29 cellular contexts compared by ENCODE assay signal in genomic region chr16:31438414-31438813, GRCh38. TPM values are rescaled to one million over a fixed set of nuclear protein-coding genes. Genes with fewer than 3 reads are reported as not detected.
"Had no signal": no experiment of that assay in that cellular context is flagged by ENCODE, and none has a peak within 500 bp of the region (broad histone marks: within the 10 kb centered on the region; RNA-seq: fewer than 3 reads in every experiment).

No MANE protein-coding gene starts in this region.

- ATAC-seq: activated CD4-positive, CD25-positive, alpha-beta regulatory T cell treated with anti-CD3 and anti-CD28 coated beads, Interleukin-2, amount 50 U/mL, for 24 hours; foreskin keratinocyte; right cardiac atrium had no signal

- H3K27me3 Mint-ChIP-seq: activated naive CD8-positive, alpha-beta T cell treated with anti-CD3 and anti-CD28 coated beads, Interleukin-2, amount 10 ng/mL, durations not matched to agents 7 days and 5 days had no signal

- H3K79me2 ChIP-seq: parathyroid adenoma had no signal

- H3K4me3 ChIP-seq: ascending aorta, esophagus muscularis mucosa, neural progenitor cell, thoracic aorta had no signal

- H3K9me3 ChIP-seq: ascending aorta, esophagus muscularis mucosa, thoracic aorta had no signal

- H3K4me2 ChIP-seq: neural progenitor cell had no signal

- H2AFZ ChIP-seq: neural progenitor cell, parathyroid adenoma had no signal

- H3K4me1 ChIP-seq: ascending aorta, foreskin keratinocyte, neural progenitor cell, parathyroid adenoma had no signal

- H3K36me3 ChIP-seq: ascending aorta, neural progenitor cell, thoracic aorta had no signal

- H3K4me3 Mint-ChIP-seq: activated naive CD4-positive, alpha-beta T cell treated with anti-CD3 and anti-CD28 coated beads, Interleukin-2, amount 10 ng/mL, durations not matched to agents 7 days and 5 days; activated naive CD8-positive, alpha-beta T cell treated with anti-CD3 and anti-CD28 coated beads, Interleukin-2, amount 10 ng/mL, durations not matched to agents 7 days and 5 days; brain; dendritic cell treated with granulocyte-macrophage colony-stimulating factor and Interleukin-4, amounts not matched to agents 40 ng/mL and 50 ng/mL, for 4 days; mesothelial cell of epicardium; neural progenitor cell; stimulated activated naive CD8-positive, alpha-beta T cell treated with anti-CD3 and anti-CD28 coated beads, Interleukin-15, Interleukin-2, amounts not matched to agents 100 ng/mL and 50 ng/mL, for 24 hours had no signal

- DNase-seq: activated CD4-positive, alpha-beta T cell treated with anti-CD3 and anti-CD28 coated beads for 48 hours; activated CD4-positive, alpha-beta T cell treated with anti-CD3 and anti-CD28 coated beads, Interleukin-2, amount 50 U/mL, for 48 hours; activated CD8-positive, alpha-beta memory T cell treated with anti-CD3 and anti-CD28 coated beads for 24 hours; activated gamma-delta T cell; activated naive CD4-positive, alpha-beta T cell treated with anti-CD3 and anti-CD28 coated beads, Interleukin-2, amount 10 ng/mL, durations not matched to agents 7 days and 5 days; activated naive CD8-positive, alpha-beta T cell treated with anti-CD3 and anti-CD28 coated beads, Interleukin-2, amount 10 ng/mL, durations not matched to agents 7 days and 5 days; foreskin keratinocyte; islet precursor cell; mammary epithelial cell; naive B cell; occipital lobe; right cardiac atrium; stimulated activated CD4-positive, alpha-beta T cell treated with anti-CD3 and anti-CD28 coated beads, Interleukin-4, amount 100 ng/mL, for 24 hours; T-helper 1 cell; trophoblast cell had no signal

- H3K36me3 Mint-ChIP-seq: activated naive CD4-positive, alpha-beta T cell treated with anti-CD3 and anti-CD28 coated beads, Interleukin-2, amount 10 ng/mL, durations not matched to agents 7 days and 5 days; activated naive CD8-positive, alpha-beta T cell treated with anti-CD3 and anti-CD28 coated beads, Interleukin-2, amount 10 ng/mL, durations not matched to agents 7 days and 5 days; brain; mesothelial cell of epicardium; naive B cell; neural progenitor cell; stimulated activated effector memory CD8-positive, alpha-beta T cell treated with anti-CD3 and anti-CD28 coated beads, Interleukin-12 subunit alpha, Interleukin-12 subunit beta, amount 100 ng/mL, for 72 hours had no signal

- H3K27ac Mint-ChIP-seq: activated naive CD4-positive, alpha-beta T cell treated with anti-CD3 and anti-CD28 coated beads, Interleukin-2, amount 10 ng/mL, durations not matched to agents 7 days and 5 days; activated naive CD8-positive, alpha-beta T cell treated with anti-CD3 and anti-CD28 coated beads, Interleukin-2, amount 10 ng/mL, durations not matched to agents 7 days and 5 days; brain; dendritic cell treated with granulocyte-macrophage colony-stimulating factor and Interleukin-4, amounts not matched to agents 40 ng/mL and 50 ng/mL, for 4 days; mesothelial cell of epicardium; neural progenitor cell; stimulated activated effector memory CD8-positive, alpha-beta T cell treated with anti-CD3 and anti-CD28 coated beads, Interleukin-12 subunit alpha, Interleukin-12 subunit beta, amount 100 ng/mL, for 72 hours; stimulated activated naive CD8-positive, alpha-beta T cell treated with anti-CD3 and anti-CD28 coated beads, Interleukin-15, Interleukin-2, amounts not matched to agents 100 ng/mL and 50 ng/mL, for 24 hours had no signal

- H3K27me3 ChIP-seq: ascending aorta, esophagus muscularis mucosa, neural progenitor cell had no signal

- H3K9ac ChIP-seq: neural progenitor cell, parathyroid adenoma had no signal

- H3K27ac ChIP-seq: ascending aorta, esophagus muscularis mucosa, foreskin keratinocyte, neural progenitor cell, parathyroid adenoma, thoracic aorta, VCaP had no signal

- H3K9me3 Mint-ChIP-seq: activated naive CD4-positive, alpha-beta T cell treated with anti-CD3 and anti-CD28 coated beads, Interleukin-2, amount 10 ng/mL, durations not matched to agents 7 days and 5 days; activated naive CD8-positive, alpha-beta T cell treated with anti-CD3 and anti-CD28 coated beads, Interleukin-2, amount 10 ng/mL, durations not matched to agents 7 days and 5 days; dendritic cell treated with granulocyte-macrophage colony-stimulating factor and Interleukin-4, amounts not matched to agents 40 ng/mL and 50 ng/mL, for 4 days; mesothelial cell of epicardium; naive B cell; neural progenitor cell; stimulated activated effector memory CD8-positive, alpha-beta T cell treated with anti-CD3 and anti-CD28 coated beads, Interleukin-12 subunit alpha, Interleukin-12 subunit beta, amount 100 ng/mL, for 72 hours; stimulated activated naive CD8-positive, alpha-beta T cell treated with anti-CD3 and anti-CD28 coated beads, Interleukin-15, Interleukin-2, amounts not matched to agents 100 ng/mL and 50 ng/mL, for 24 hours had no signal

RNA-seq across cellular contexts. Expression of gene COX6A2, which starts 10.3 kb away (rescaled TPM):
- total RNA-seq: activated naive CD8-positive, alpha-beta T cell treated with anti-CD3 and anti-CD28 coated beads, Interleukin-2, amount 10 ng/mL, durations not matched to agents 7 days and 5 days; ascending aorta; foreskin keratinocyte; mammary epithelial cell; mesothelial cell of epicardium; occipital lobe; subcutaneous adipose tissue; thoracic aorta had no signal
- polyA plus RNA-seq: foreskin keratinocyte, mammary epithelial cell had no signal

RNA-seq across cellular contexts. Expression of gene SLC5A2, which starts 44.5 kb away (rescaled TPM):
- total RNA-seq: cardiac septum, right cardiac atrium, subcutaneous adipose tissue had no signal
